16 cellular contexts compared by ENCODE assay signal in the genomic region with DNA sequence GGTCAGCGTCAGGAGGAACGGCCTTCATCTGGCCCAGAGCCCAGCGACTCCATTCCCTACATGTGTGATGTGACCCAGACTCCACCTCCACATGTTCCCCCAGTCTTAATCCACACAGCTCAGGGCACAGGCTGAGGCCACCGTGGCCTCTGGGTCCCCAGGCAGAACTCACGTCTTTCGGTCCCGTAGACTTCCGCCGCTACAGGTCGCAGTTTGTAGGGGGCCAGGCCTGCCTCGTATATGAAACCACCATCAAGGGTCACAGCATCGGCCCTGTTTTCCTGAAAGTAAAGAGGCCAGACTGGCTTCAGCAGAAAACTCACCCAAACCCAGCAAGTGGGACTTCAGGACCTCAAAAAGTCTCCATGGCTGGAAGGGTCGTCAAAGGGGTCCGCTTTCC. TPM values are rescaled to one million over a fixed set of nuclear protein-coding genes. Genes with fewer than 3 reads are reported as not detected.
DNase-seq lines count a peak whose midpoint lies in the region; ATAC-seq, FAIRE-seq and TF ChIP-seq lines count a peak whose summit lies in the region.
"Had no signal": no experiment of that assay in that cellular context is flagged by ENCODE, and none has a peak within 500 bp of the region (broad histone marks: within the 10 kb centered on the region; RNA-seq: fewer than 3 reads in every experiment).

No MANE protein-coding gene starts in this region.

- no peaks in the 10 kb centered on the region for H3K36me3 ChIP-seq in right atrium auricular region
- no peaks in the 10 kb centered on the region for H3K36me3 ChIP-seq in bronchial epithelial cell (ENCODE audit: control insufficient read depth, insufficient read depth, low read length)
- H3K36me3 ChIP-seq: BLaER1 treated with 17β-estradiol and CSF1 and Interleukin-3, amounts not matched to agents 10 nM and 100 nM had no signal

- no peak for TF ChIP-seq CTCF in right atrium auricular region (IDR thresholded peaks at IDR 0.05)
- TF ChIP-seq CTCF in bronchial epithelial cell (IDR thresholded peaks at IDR 0.05; ENCODE audit: insufficient read depth, low read length, severe bottlenecking) = no peak

- H3K27ac ChIP-seq in right atrium auricular region = no peak overlapping the region
- H3K27ac ChIP-seq: BLaER1 treated with 17β-estradiol and CSF1 and Interleukin-3, amounts not matched to agents 10 nM and 100 nM; HL-60 had no signal

- H3K9me3 ChIP-seq in right atrium auricular region = no peaks in the 10 kb centered on the region

- no peaks in the 10 kb centered on the region for H3K4me1 ChIP-seq in right atrium auricular region

- no peak for ATAC-seq in left ventricle myocardium superior
- ATAC-seq in left lobe of liver = no peak

- peak; percentile 43 for DNase-seq in right atrium auricular region (ENCODE audit: low spot score)
- no peak for DNase-seq in left ventricle myocardium superior
- DNase-seq in bronchial epithelial cell (ENCODE audit: low read depth) = no peak
- peak; percentile 33 for DNase-seq in left lobe of liver (ENCODE audit: low spot score)
- DNase-seq in NK-92 (lab: John Stamatoyannopoulos, UW; ENCODE audit: unreplicated experiment) = no peak
- DNase-seq in OCI-M1 (lab: John Stamatoyannopoulos, UW) = no peak
- no peak for DNase-seq in dermis blood vessel endothelial cell
- DNase-seq: 8988T; CD4-positive, CD25-positive, alpha-beta regulatory T cell; DMS53; GF-D8; HCEC 1CT; HFFc6 had no signal

- FAIRE-seq in bronchial epithelial cell (lab: Jason Lieb, UNC) = peak; percentile 60
- FAIRE-seq: H1 had no signal

- intact Hi-C loops in left ventricle myocardium superior (cut with micrococcal nuclease) = no loop called here

- no peaks in the 10 kb centered on the region for H3K27me3 ChIP-seq in right atrium auricular region
- H3K27me3 ChIP-seq in bronchial epithelial cell (ENCODE audit: control insufficient read depth, insufficient read depth, low read length) = no peaks in the 10 kb centered on the region
- H3K27me3 ChIP-seq: BLaER1 treated with 17β-estradiol and CSF1 and Interleukin-3, amounts not matched to agents 10 nM and 100 nM had no signal

- H3K4me3 ChIP-seq in right atrium auricular region (no peak overlapping the region), bronchial epithelial cell (ENCODE audit: low read depth, low read length) (no peak overlapping the region)
- H3K4me3 ChIP-seq: BLaER1 treated with 17β-estradiol and CSF1 and Interleukin-3, amounts not matched to agents 10 nM and 100 nM had no signal

RNA-seq across cellular contexts. Expression of gene LTF, which starts 8.6 kb away (rescaled TPM):
- total RNA-seq in right atrium auricular region (1 to 10 TPM in 1 of 2 donors, under 1 TPM in 1; 0.51 to 1.8 TPM), left ventricle myocardium superior (3.7 TPM), bronchial epithelial cell (under 0.01 TPM in 1 of 2 replicates, not detected in the other), left lobe of liver (1.7 TPM), dermis blood vessel endothelial cell (0.51 and 0.93 TPM in 2 replicates)
- total RNA-seq: CD4-positive, CD25-positive, alpha-beta regulatory T cell had no signal

RNA-seq across cellular contexts. Expression of gene RTP3, which starts 41.7 kb away (rescaled TPM):
- total RNA-seq in right atrium auricular region (not detected), left ventricle myocardium superior (not detected), bronchial epithelial cell (not detected in 2 replicates), left lobe of liver (28.6 TPM), dermis blood vessel endothelial cell (not detected in 2 replicates)
- total RNA-seq: CD4-positive, CD25-positive, alpha-beta regulatory T cell; H1; HFFc6 had no signal

RNA-seq across cellular contexts. Expression of gene CCRL2, which starts 49.1 kb away (rescaled TPM):
- 1 to 10 TPM in 1 of 2 donors, under 1 TPM in 1; 0.89 to 4.2 TPM for total RNA-seq in right atrium auricular region
- 1.4 TPM for total RNA-seq in left ventricle myocardium superior
- 0.13 and 0.26 TPM in 2 replicates for total RNA-seq in bronchial epithelial cell
- 0.55 TPM for total RNA-seq in left lobe of liver
- 5.1 and 5.7 TPM in 2 replicates for total RNA-seq in dermis blood vessel endothelial cell
- total RNA-seq: H1 had no signal

Comparison
In these comparisons a context has a peak if more than half of its experiments do, and no peak if none do; other contexts are left out.
1. DNase-seq: peak in right atrium auricular region (single experiment) and left lobe of liver (single experiment); none in left ventricle myocardium superior (single experiment), bronchial epithelial cell (single experiment), NK-92 (single experiment), OCI-M1 (single experiment) and dermis blood vessel endothelial cell (single experiment).
2. RNA of gene RTP3, which starts 41.7 kb away (total RNA-seq): 28.6 TPM in left lobe of liver (single experiment); not detected in right atrium auricular region, not detected in left ventricle myocardium superior (single experiment), not detected in bronchial epithelial cell and not detected in dermis blood vessel endothelial cell; every median in the first group is over 10 times any median in the second.